Comparison of ENCODE assay signal across 22 cellular contexts in genomic region chr6:153167907-153168306, GRCh38. TPM values are rescaled to one million over a fixed set of nuclear protein-coding genes. Genes with fewer than 3 reads are reported as not detected.
A peak's percentile ranks its signal among the peaks of the same experiment; 100 is the strongest.
DNase-seq lines count a peak whose midpoint lies in the region; ATAC-seq and TF ChIP-seq lines count a peak whose summit lies in the region.
"Had no signal": no experiment of that assay in that cellular context is flagged by ENCODE, and none has a peak within 500 bp of the region (broad histone marks: within the 10 kb centered on the region; RNA-seq: fewer than 3 reads in every experiment).

No MANE protein-coding gene starts in this region.

- 88 to 97% methylated on average over 1 of the region's 1 CpG for WGBS in tibial nerve, 2 donors

- peaks cover 37% of the 10 kb centered on the region for H3K4me1 ChIP-seq in RWPE2 (ENCODE audit: insufficient read depth, poor library complexity, severe bottlenecking)
- H3K4me1 ChIP-seq in tibial nerve, result no peaks in the 10 kb centered on the region
- H3K4me1 ChIP-seq: right atrium auricular region had no signal

- H3K4me1 Mint-ChIP-seq in Calu3 (ENCODE audit: low read depth, unreplicated experiment) (peaks cover 20% of the 10 kb centered on the region), osteocyte (ENCODE audit: unreplicated experiment) (peaks cover 29% of the 10 kb centered on the region)
- H3K4me1 Mint-ChIP-seq: activated CD4-positive, alpha-beta T cell treated with anti-CD3 and anti-CD28 coated beads, Interleukin-2, amount 10 ng/mL, durations not matched to agents 24 days and 14 days; activated naive CD4-positive, alpha-beta T cell treated with anti-CD3 and anti-CD28 coated beads, Interleukin-2, amount 50 U/mL, for 24 hours; CD4-positive, CD25-positive, alpha-beta regulatory T cell; memory B cell; naive thymus-derived CD8-positive, alpha-beta T cell had no signal

- intact Hi-C loops in Calu3 (cut with micrococcal nuclease; ENCODE audit: unreplicated experiment), result no loop called here

- no peak for ATAC-seq in RWPE2 (ENCODE audit: low read depth)
- ATAC-seq in HG02852 (IDR thresholded peaks at IDR 0.05; ENCODE audit: unreplicated experiment), result no peak
- ATAC-seq in GM21367 (IDR thresholded peaks at IDR 0.05; ENCODE audit: unreplicated experiment), result no peak
- ATAC-seq: naive thymus-derived CD8-positive, alpha-beta T cell had no signal

- peak overlapping the region; percentile 73 for H3K27ac Mint-ChIP-seq in Calu3 (ENCODE audit: unreplicated experiment)
- H3K27ac Mint-ChIP-seq in osteocyte (ENCODE audit: unreplicated experiment), result peak overlapping the region; percentile 86
- H3K27ac Mint-ChIP-seq: activated CD4-positive, alpha-beta T cell treated with anti-CD3 and anti-CD28 coated beads, Interleukin-2, amount 10 ng/mL, durations not matched to agents 24 days and 14 days; activated naive CD4-positive, alpha-beta T cell treated with anti-CD3 and anti-CD28 coated beads, Interleukin-2, amount 50 U/mL, for 24 hours; activated T-helper 1 cell treated with anti-CD3 and anti-CD28 coated beads, Interleukin-12 subunit alpha, Interleukin-12 subunit beta, Interleukin-2, Interleukin-4 antibody, amounts not matched to agents 30 ng/mL and 10 ng/mL and 1 ng/mL, durations not matched to agents 14 hours and 24 hours and 36 hours; CD4-positive, CD25-positive, alpha-beta regulatory T cell; memory B cell; naive thymus-derived CD8-positive, alpha-beta T cell; T-helper 1 cell treated with Interleukin-12 subunit alpha and Interleukin-12 subunit beta and Interleukin-4 antibody, amounts not matched to agents 30 μg/mL and 1 μg/mL, for 36 hours had no signal

- DNase-seq in Calu3 (no peak), RWPE2 (ENCODE audit: low spot score) (no peak), epithelial cell of prostate (ENCODE audit: low read depth, low spot score) (no peak), osteocyte (ENCODE audit: extremely low spot score, unreplicated experiment) (no peak), DMS 273 treated with DMSO at 0.1 percent for 48 hours (lab: John Stamatoyannopoulos, UW) (no peak), tibial nerve (ENCODE audit: low spot score in 2 of 2) (no peak)
- DNase-seq: activated CD4-positive, alpha-beta T cell treated with anti-CD3 and anti-CD28 coated beads, Interleukin-2, amount 10 ng/mL, durations not matched to agents 24 days and 14 days; aorta; CD4-positive, CD25-positive, alpha-beta regulatory T cell; left cardiac atrium; naive thymus-derived CD8-positive, alpha-beta T cell; NCI-H1092; NCI-H2029 treated with DMSO at 0.1 percent for 48 hours; ovary; SIG-M5 had no signal

- no peaks in the 10 kb centered on the region for H3K27me3 Mint-ChIP-seq in Calu3 (ENCODE audit: unreplicated experiment)
- H3K27me3 Mint-ChIP-seq in osteocyte (ENCODE audit: unreplicated experiment), result no peaks in the 10 kb centered on the region
- H3K27me3 Mint-ChIP-seq: activated CD4-positive, alpha-beta T cell treated with anti-CD3 and anti-CD28 coated beads, Interleukin-2, amount 10 ng/mL, durations not matched to agents 24 days and 14 days; CD4-positive, CD25-positive, alpha-beta regulatory T cell; memory B cell had no signal

- no peak for TF ChIP-seq POLR2A in tibial nerve (IDR thresholded peaks at IDR 0.05)

- H3K36me3 ChIP-seq in RWPE2 (ENCODE audit: low read depth) (no peaks in the 10 kb centered on the region), tibial nerve (no peaks in the 10 kb centered on the region)
- H3K36me3 ChIP-seq: ovary, right atrium auricular region had no signal

- H3K9me3 ChIP-seq in RWPE2 (ENCODE audit: severe bottlenecking) (no peaks in the 10 kb centered on the region), tibial nerve (no peaks in the 10 kb centered on the region)
- H3K9me3 ChIP-seq: ovary, right atrium auricular region had no signal

- H3K36me3 Mint-ChIP-seq in Calu3 (ENCODE audit: insufficient read depth, unreplicated experiment) (no peaks in the 10 kb centered on the region), osteocyte (ENCODE audit: unreplicated experiment) (no peaks in the 10 kb centered on the region)
- H3K36me3 Mint-ChIP-seq: activated naive CD4-positive, alpha-beta T cell treated with anti-CD3 and anti-CD28 coated beads, Interleukin-2, amount 50 U/mL, for 24 hours; CD4-positive, CD25-positive, alpha-beta regulatory T cell; memory B cell; naive thymus-derived CD8-positive, alpha-beta T cell had no signal

- H3K9me3 Mint-ChIP-seq in Calu3 (ENCODE audit: low read depth, unreplicated experiment) (no peaks in the 10 kb centered on the region), osteocyte (ENCODE audit: unreplicated experiment) (no peaks in the 10 kb centered on the region)
- H3K9me3 Mint-ChIP-seq: activated CD4-positive, alpha-beta T cell treated with anti-CD3 and anti-CD28 coated beads, Interleukin-2, amount 10 ng/mL, durations not matched to agents 24 days and 14 days; activated naive CD4-positive, alpha-beta T cell treated with anti-CD3 and anti-CD28 coated beads, Interleukin-2, amount 50 U/mL, for 24 hours; activated T-helper 1 cell treated with anti-CD3 and anti-CD28 coated beads, Interleukin-12 subunit alpha, Interleukin-12 subunit beta, Interleukin-2, Interleukin-4 antibody, amounts not matched to agents 30 ng/mL and 10 ng/mL and 1 ng/mL, durations not matched to agents 14 hours and 24 hours and 36 hours; T-helper 1 cell treated with Interleukin-12 subunit alpha and Interleukin-12 subunit beta and Interleukin-4 antibody, amounts not matched to agents 30 μg/mL and 1 μg/mL, for 36 hours had no signal

- H3K4me3 Mint-ChIP-seq in Calu3 (ENCODE audit: low read depth, unreplicated experiment) (no peak overlapping the region), osteocyte (ENCODE audit: unreplicated experiment) (no peak overlapping the region)
- H3K4me3 Mint-ChIP-seq: activated CD4-positive, alpha-beta T cell treated with anti-CD3 and anti-CD28 coated beads, Interleukin-2, amount 10 ng/mL, durations not matched to agents 24 days and 14 days; activated naive CD4-positive, alpha-beta T cell treated with anti-CD3 and anti-CD28 coated beads, Interleukin-2, amount 50 U/mL, for 24 hours; activated T-helper 1 cell treated with anti-CD3 and anti-CD28 coated beads, Interleukin-12 subunit alpha, Interleukin-12 subunit beta, Interleukin-2, Interleukin-4 antibody, amounts not matched to agents 30 ng/mL and 10 ng/mL and 1 ng/mL, durations not matched to agents 14 hours and 24 hours and 36 hours; CD4-positive, CD25-positive, alpha-beta regulatory T cell; memory B cell; naive thymus-derived CD8-positive, alpha-beta T cell; T-helper 1 cell treated with Interleukin-12 subunit alpha and Interleukin-12 subunit beta and Interleukin-4 antibody, amounts not matched to agents 30 μg/mL and 1 μg/mL, for 36 hours had no signal

- TF ChIP-seq CTCF in Calu3 (IDR thresholded peaks at IDR 0.05; ENCODE audit: unreplicated experiment), result no peak
- TF ChIP-seq CTCF in RWPE2 (IDR thresholded peaks at IDR 0.05; ENCODE audit: poor library complexity, severe bottlenecking), result no peak
- TF ChIP-seq CTCF in osteocyte (IDR thresholded peaks at IDR 0.05), result no peak
- no peak for TF ChIP-seq CTCF in tibial nerve (IDR thresholded peaks at IDR 0.05)

- peak overlapping the region; percentile 98 for H3K27ac ChIP-seq in RWPE2 (ENCODE audit: poor library complexity, severe bottlenecking)
- peak overlapping the region; percentile 76 for H3K27ac ChIP-seq in epithelial cell of prostate
- H3K27ac ChIP-seq in tibial nerve, result no peak overlapping the region
- H3K27ac ChIP-seq: ovary, right atrium auricular region had no signal

- no TSS peak for BruUV-seq in Calu3 (replicated peaks; lab: Mats Ljungman, UMichigan)

- H3K4me3 ChIP-seq in RWPE2 (ENCODE audit: severe bottlenecking) (no peak overlapping the region), tibial nerve (no peak overlapping the region)
- H3K4me3 ChIP-seq: ovary, right atrium auricular region had no signal

- TF ChIP-seq EP300 in tibial nerve (IDR thresholded peaks at IDR 0.05), result no peak

- no peaks in the 10 kb centered on the region for H3K27me3 ChIP-seq in RWPE2 (ENCODE audit: insufficient read depth, poor library complexity, severe bottlenecking)
- H3K27me3 ChIP-seq in tibial nerve, result no peaks in the 10 kb centered on the region
- H3K27me3 ChIP-seq: ovary, right atrium auricular region had no signal

- CTCF ChIA-PET in Calu3 (lab: Charles Lee), result no interaction called here

RNA-seq across cellular contexts. Expression of gene RGS17, which starts 36.8 kb away (rescaled TPM):
- total RNA-seq in Calu3 (2022) (0.64 and 0.78 TPM in 2 replicates), osteocyte (2.9 and 3.1 TPM in 2 replicates), tibial nerve (1 to 10 TPM in 1 of 4 donors, under 1 TPM in 1, not detected in 2; under 0.01 to 3.3 TPM)
- total RNA-seq: activated CD4-positive, alpha-beta T cell treated with anti-CD3 and anti-CD28 coated beads, Interleukin-2, amount 10 ng/mL, durations not matched to agents 24 days and 14 days; activated T-helper 1 cell treated with anti-CD3 and anti-CD28 coated beads, Interleukin-12 subunit alpha, Interleukin-12 subunit beta, Interleukin-2, Interleukin-4 antibody, amounts not matched to agents 30 ng/mL and 10 ng/mL and 1 ng/mL, durations not matched to agents 14 hours and 24 hours and 36 hours; CD4-positive, CD25-positive, alpha-beta regulatory T cell; naive thymus-derived CD8-positive, alpha-beta T cell had no signal

Comparison
In these comparisons a context has a peak if more than half of its experiments do, and no peak if none do; other contexts are left out.
1. H3K27ac ChIP-seq: peak in RWPE2 (single experiment) and epithelial cell of prostate (single experiment); none in tibial nerve (0 of 4).